1 cellular context compared by ENCODE assay signal in genomic region chr6:10510592-10511367, GRCh38.
TF ChIP-seq lines count a peak whose summit lies in the region.

No MANE protein-coding gene starts in this region.

TF ChIP-seq in K562, 482 proteins besides CTCF, POLR2A, EP300 and RAD21 (continued from another document and continues in another):
- TF ChIP-seq ZNF407 (IDR thresholded peaks at IDR 0.05; ENCODE audit: low read depth) (no peak), STAG1 (CRISPR knock-in tag; IDR thresholded peaks at IDR 0.05; ENCODE audit: borderline replicate concordance) (peak; percentile 86; the same call in 1 of the 2 replicates), ZNF398 (CRISPR knock-in tag; IDR thresholded peaks at IDR 0.05) (no peak), SOX6 (IDR thresholded peaks at IDR 0.05) (peak; percentile 21; the same call in 1 of the 2 replicates), MLLT1 (IDR thresholded peaks at IDR 0.05) (peak in 1 of 2 experiments; percentile 45; a peak in 2 of 4 replicates), FOXP1 (CRISPR knock-in tag; IDR thresholded peaks at IDR 0.05) (no peak), MAZ (CRISPR knock-in tag; conservative IDR thresholded peaks at IDR 0.05 in 1 of 2, IDR thresholded peaks at IDR 0.05 in 1 of 2) (peak in 1 of 2 experiments; percentile 51; a peak in 1 of 4 replicates), MYC (IDR thresholded peaks at IDR 0.05; ENCODE audit: low read depth, low read length) (peak; percentile 63; the same call in 1 of the 2 replicates), MYC (CRISPR knock-in tag; IDR thresholded peaks at IDR 0.05; ENCODE audit: borderline replicate concordance, low read depth) (no peak), ZNF280A (IDR thresholded peaks at IDR 0.05; ENCODE audit: low read depth, partially characterized antibody) (no peak), TEAD4 (IDR thresholded peaks at IDR 0.05; ENCODE audit: low read length) (0 out of 2 replicates have a peak, but pooled peaks have one; percentile 10), TEAD4 (CRISPR knock-in tag; IDR thresholded peaks at IDR 0.05; ENCODE audit: borderline replicate concordance) (no peak), SRSF7 (optimal IDR thresholded peaks at IDR 0.05; ENCODE audit: low read depth, low read length) (no peak), CC2D1A (IDR thresholded peaks at IDR 0.05) (peak; percentile 87), PBX2 (CRISPR knock-in tag; IDR thresholded peaks at IDR 0.05; ENCODE audit: low read depth) (no peak), PBX2 (tag; conservative IDR thresholded peaks at IDR 0.05; ENCODE audit: low read depth) (no peak), RB1 (IDR thresholded peaks at IDR 0.05; ENCODE audit: low read depth) (peak; percentile 68), TOE1 (IDR thresholded peaks at IDR 0.05; ENCODE audit: borderline replicate concordance) (no peak), TOE1 (CRISPR knock-in tag; IDR thresholded peaks at IDR 0.05; ENCODE audit: borderline replicate concordance, low read depth) (no peak), SMC3 (conservative IDR thresholded peaks at IDR 0.05; ENCODE audit: insufficient read depth, low read depth, low read length) (peak; percentile 93), UBTF (IDR thresholded peaks at IDR 0.05; ENCODE audit: borderline replicate concordance in 1 of 2, low read depth in 2 of 2, low read length in 2 of 2) (no peak), NFIC (IDR thresholded peaks at IDR 0.05) (peak; percentile 32; the same call in 1 of the 2 replicates), ELF4 (CRISPR knock-in tag; IDR thresholded peaks at IDR 0.05) (no peak), ATF7 (IDR thresholded peaks at IDR 0.05) (0 out of 2 replicates have a peak, but pooled peaks have one; percentile 28), ZNF212 (CRISPR knock-in tag; IDR thresholded peaks at IDR 0.05) (no peak), ATF1 (CRISPR knock-in tag; IDR thresholded peaks at IDR 0.05) (no peak), ATF1 (tag; IDR thresholded peaks at IDR 0.05) (peak; percentile 40; the same call in 1 of the 2 replicates), ZNF184 (CRISPR knock-in tag; IDR thresholded peaks at IDR 0.05) (no peak), KAT7 (CRISPR knock-in tag; IDR thresholded peaks at IDR 0.05; ENCODE audit: borderline replicate concordance) (0 out of 2 replicates have a peak, but pooled peaks have one; percentile 58), XRCC5 (IDR thresholded peaks at IDR 0.05; ENCODE audit: low read depth, low read length) (0 out of 2 replicates have a peak, but pooled peaks have one; percentile 61), ETV6 (IDR thresholded peaks at IDR 0.05; ENCODE audit: borderline replicate concordance in 1 of 2, low read depth in 2 of 2, low read length in 1 of 2) (no peak), ETV6 (CRISPR knock-in tag; IDR thresholded peaks at IDR 0.05; ENCODE audit: borderline replicate concordance) (no peak), ZBTB33 (CRISPR knock-in tag; IDR thresholded peaks at IDR 0.05) (peak; percentile 84), ZBTB26 (CRISPR knock-in tag; IDR thresholded peaks at IDR 0.05) (no peak), NUFIP1 (IDR thresholded peaks at IDR 0.05; ENCODE audit: partially characterized antibody) (peak; percentile 39)
